ENCODE assay signal across 15 cellular contexts in the genomic region with DNA sequence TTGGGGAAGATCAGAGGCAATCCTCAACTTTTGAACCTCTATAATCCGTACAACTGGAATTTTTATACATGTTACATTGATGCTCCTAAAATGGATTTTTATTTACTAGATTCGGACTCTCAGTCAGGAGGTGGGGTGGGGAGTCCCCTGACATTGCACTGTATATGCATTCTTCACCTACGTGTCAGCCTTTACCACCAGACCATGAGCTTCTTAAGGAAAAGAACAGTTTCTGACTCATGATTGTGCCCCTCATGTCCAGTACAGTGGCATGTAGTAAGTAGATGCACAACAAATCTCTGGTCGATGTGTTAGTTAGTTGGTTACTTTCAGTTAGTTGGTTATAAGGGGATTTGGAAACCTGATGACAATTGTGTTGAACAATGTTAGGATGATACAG. TPM values are rescaled to one million over a fixed set of nuclear protein-coding genes. Genes with fewer than 3 reads are reported as not detected.
"Had no signal": no experiment of that assay in that cellular context is flagged by ENCODE, and none has a peak within 500 bp of the region (broad histone marks: within the 10 kb centered on the region; RNA-seq: fewer than 3 reads in every experiment).

No MANE protein-coding gene starts in this region.

- H3K4me1 Mint-ChIP-seq: T-helper 17 cell had no signal

- ATAC-seq: T-helper 17 cell had no signal

- H3K4me1 ChIP-seq: colonic mucosa, upper lobe of left lung had no signal

- H3K36me3 ChIP-seq: colonic mucosa, esophagus squamous epithelium, upper lobe of left lung had no signal

- H3K4me3 Mint-ChIP-seq: activated naive CD8-positive, alpha-beta T cell; stimulated activated naive CD8-positive, alpha-beta T cell treated with anti-CD3 and anti-CD28 coated beads, Interleukin-15, Interleukin-2, amounts not matched to agents 100 ng/mL and 50 ng/mL, for 24 hours; T-helper 17 cell had no signal

- H3K27ac Mint-ChIP-seq: activated naive CD8-positive, alpha-beta T cell; stimulated activated naive CD8-positive, alpha-beta T cell treated with anti-CD3 and anti-CD28 coated beads, Interleukin-15, Interleukin-2, amounts not matched to agents 100 ng/mL and 50 ng/mL, for 24 hours; T-helper 17 cell had no signal

- H3K27me3 Mint-ChIP-seq: activated naive CD8-positive, alpha-beta T cell; stimulated activated naive CD8-positive, alpha-beta T cell treated with anti-CD3 and anti-CD28 coated beads, Interleukin-15, Interleukin-2, amounts not matched to agents 100 ng/mL and 50 ng/mL, for 24 hours had no signal

- DNase-seq: activated effector memory CD4-positive, alpha-beta T cell treated with anti-CD3 and anti-CD28 coated beads, Interleukin-2, amount 50 U/mL, for 16 hours; activated T-cell treated with anti-CD3 and anti-CD28 coated beads, Interleukin-2, amount 50 U/mL, for 1 hour; aorta; colonic mucosa; esophagus squamous epithelium; hippocampal formation; kidney glomerular epithelial cell; stimulated activated CD4-positive, alpha-beta T cell treated with anti-CD3 and anti-CD28 coated beads, Interleukin-4, amount 100 ng/mL, for 1 hour; T-helper 17 cell; upper lobe of left lung had no signal

- H3K27me3 ChIP-seq: colonic mucosa, esophagus squamous epithelium, upper lobe of left lung had no signal

- H3K9me3 ChIP-seq: colonic mucosa, esophagus squamous epithelium, upper lobe of left lung had no signal

- H3K4me3 ChIP-seq: colonic mucosa, esophagus squamous epithelium, upper lobe of left lung had no signal

- H3K27ac ChIP-seq: colonic mucosa, esophagus squamous epithelium, upper lobe of left lung had no signal

RNA-seq across cellular contexts. Expression of a gene that starts 15.4 kb away (rescaled TPM):
- total RNA-seq: osteoblast, pulmonary artery endothelial cell had no signal
- polyA plus RNA-seq: neural cell had no signal
